ENCODE assay signal across 35 cellular contexts in genomic region chr12:116297224-116297834, GRCh38.
"Had no signal": no experiment of that assay in that cellular context is flagged by ENCODE, and none has a peak within 500 bp of the region (broad histone marks: within the 10 kb centered on the region; RNA-seq: fewer than 3 reads in every experiment).

No MANE protein-coding gene starts in this region.

- H3K4me1 Mint-ChIP-seq: activated CD4-positive, alpha-beta T cell treated with anti-CD3 and anti-CD28 coated beads, Interleukin-2, amount 10 ng/mL, durations not matched to agents 24 days and 14 days; activated naive CD8-positive, alpha-beta T cell treated with anti-CD3 and anti-CD28 coated beads for 36 hours; activated T-helper 17 cell treated with anti-CD3 and anti-CD28 coated beads, Interleukin-2, amount 50 U/mL, for 72 hours had no signal

- H3K27ac ChIP-seq: adrenal gland, body of pancreas, brain microvascular endothelial cell, breast epithelium, VCaP had no signal

- H3K36me3 Mint-ChIP-seq: activated CD4-positive, alpha-beta memory T cell treated with anti-CD3 and anti-CD28 coated beads for 36 hours; activated naive CD4-positive, alpha-beta T cell treated with anti-CD3 and anti-CD28 coated beads, Interleukin-2, amount 50 U/mL, for 72 hours; activated naive CD8-positive, alpha-beta T cell treated with anti-CD3 and anti-CD28 coated beads for 36 hours had no signal

- H3K4me3 ChIP-seq: adrenal gland, body of pancreas, breast epithelium had no signal

- H3K4me1 ChIP-seq: adrenal gland, breast epithelium had no signal

- H3K27me3 Mint-ChIP-seq: activated B cell treated with CpG ODN at 0.5 μM for 24 hours; activated CD4-positive, alpha-beta memory T cell treated with anti-CD3 and anti-CD28 coated beads for 36 hours; activated naive CD8-positive, alpha-beta T cell treated with anti-CD3 and anti-CD28 coated beads for 36 hours had no signal

- H3K4me3 Mint-ChIP-seq: activated B cell treated with CpG ODN at 0.5 μM for 24 hours; activated CD4-positive, alpha-beta memory T cell treated with anti-CD3 and anti-CD28 coated beads for 36 hours; activated CD4-positive, alpha-beta T cell treated with anti-CD3 and anti-CD28 coated beads, Interleukin-2, amount 10 ng/mL, durations not matched to agents 24 days and 14 days; activated CD8-positive, alpha-beta T cell treated with anti-CD3 and anti-CD28 coated beads for 36 hours; activated naive CD4-positive, alpha-beta T cell treated with anti-CD3 and anti-CD28 coated beads for 36 hours; activated naive CD8-positive, alpha-beta T cell treated with anti-CD3 and anti-CD28 coated beads for 36 hours; activated T-cell treated with anti-CD3 and anti-CD28 coated beads, Interleukin-2, amount 50 U/mL, for 4 hours; activated T-cell treated with anti-CD3 and anti-CD28 coated beads, Interleukin-2, amount 50 U/mL, for 72 hours; activated T-helper 1 cell treated with anti-CD3 and anti-CD28 coated beads, Interleukin-12 subunit alpha, Interleukin-12 subunit beta, Interleukin-2, Interleukin-4 antibody, amounts not matched to agents 30 ng/mL and 10 ng/mL and 1 ng/mL, durations not matched to agents 14 hours and 24 hours and 36 hours; activated T-helper 17 cell treated with anti-CD3 and anti-CD28 coated beads, Interleukin-2, amount 50 U/mL, for 72 hours; T-helper 2 cell treated with Interferon-gamma antibody and Interleukin-4, amounts not matched to agents 5 μg/mL and 100 μg/mL, for 36 hours had no signal

- H3K9me3 ChIP-seq: adrenal gland, body of pancreas, breast epithelium had no signal

- H3K9me3 Mint-ChIP-seq: activated B cell treated with CpG ODN at 0.5 μM for 24 hours; activated CD4-positive, alpha-beta memory T cell treated with anti-CD3 and anti-CD28 coated beads for 36 hours; activated CD8-positive, alpha-beta T cell treated with anti-CD3 and anti-CD28 coated beads for 36 hours; activated naive CD4-positive, alpha-beta T cell treated with anti-CD3 and anti-CD28 coated beads for 36 hours; activated T-cell treated with anti-CD3 and anti-CD28 coated beads, Interleukin-2, amount 50 U/mL, for 4 hours; activated T-helper 17 cell treated with anti-CD3 and anti-CD28 coated beads, Interleukin-2, amount 50 U/mL, for 72 hours had no signal

- FAIRE-seq: astrocyte, TTC549 had no signal

- H3K36me3 ChIP-seq: adrenal gland, brain microvascular endothelial cell, breast epithelium had no signal

- H3K27me3 ChIP-seq: adrenal gland, body of pancreas, brain microvascular endothelial cell, breast epithelium had no signal

- H3K27ac Mint-ChIP-seq: activated B cell treated with CpG ODN at 0.5 μM for 24 hours; activated CD4-positive, alpha-beta memory T cell treated with anti-CD3 and anti-CD28 coated beads for 36 hours; activated CD4-positive, alpha-beta T cell treated with anti-CD3 and anti-CD28 coated beads, Interleukin-2, amount 10 ng/mL, durations not matched to agents 24 days and 14 days; activated CD8-positive, alpha-beta T cell treated with anti-CD3 and anti-CD28 coated beads for 36 hours; activated naive CD4-positive, alpha-beta T cell treated with anti-CD3 and anti-CD28 coated beads for 36 hours; activated naive CD4-positive, alpha-beta T cell treated with anti-CD3 and anti-CD28 coated beads, Interleukin-2, amount 50 U/mL, for 72 hours; activated naive CD8-positive, alpha-beta T cell treated with anti-CD3 and anti-CD28 coated beads for 36 hours; activated T-cell treated with anti-CD3 and anti-CD28 coated beads, Interleukin-2, amount 50 U/mL, for 72 hours; activated T-helper 1 cell treated with anti-CD3 and anti-CD28 coated beads, Interleukin-12 subunit alpha, Interleukin-12 subunit beta, Interleukin-2, Interleukin-4 antibody, amounts not matched to agents 30 ng/mL and 10 ng/mL and 1 ng/mL, durations not matched to agents 14 hours and 24 hours and 36 hours; activated T-helper 17 cell treated with anti-CD3 and anti-CD28 coated beads, Interleukin-2, amount 50 U/mL, for 72 hours; T-helper 2 cell treated with Interferon-gamma antibody and Interleukin-4, amounts not matched to agents 5 μg/mL and 100 μg/mL, for 36 hours had no signal

- DNase-seq: activated B cell treated with CpG ODN at 0.5 μM for 24 hours; activated CD4-positive, alpha-beta memory T cell treated with anti-CD3 and anti-CD28 coated beads for 36 hours; activated CD4-positive, alpha-beta T cell treated with anti-CD3 and anti-CD28 coated beads for 4 hours; activated CD4-positive, alpha-beta T cell treated with anti-CD3 and anti-CD28 coated beads, Interleukin-2, amount 10 ng/mL, durations not matched to agents 24 days and 14 days; activated CD4-positive, alpha-beta T cell treated with anti-CD3 and anti-CD28 coated beads, Interleukin-2, amount 50 U/mL, for 1 hour; activated CD4-positive, alpha-beta T cell treated with anti-CD3 and anti-CD28 coated beads, Interleukin-2, amount 50 U/mL, for 4 hours; activated CD4-positive, CD25-positive, alpha-beta regulatory T cell treated with anti-CD3 and anti-CD28 coated beads, Interleukin-2, amount 50 U/mL, for 72 hours; activated CD8-positive, alpha-beta memory T cell treated with anti-CD3 and anti-CD28 coated beads, Interleukin-2, amount 50 U/mL, for 4 hours; activated CD8-positive, alpha-beta T cell treated with anti-CD3 and anti-CD28 coated beads for 36 hours; activated effector memory CD4-positive, alpha-beta T cell treated with anti-CD3 and anti-CD28 coated beads, Interleukin-2, amount 50 U/mL, for 16 hours; activated gamma-delta T cell treated with Interleukin-2 at 50 U/mL for 16 hours; activated naive CD4-positive, alpha-beta T cell; activated naive CD4-positive, alpha-beta T cell treated with anti-CD3 and anti-CD28 coated beads for 36 hours; activated naive CD4-positive, alpha-beta T cell treated with anti-CD3 and anti-CD28 coated beads, Interleukin-2, amount 50 U/mL, for 16 hours; activated naive CD8-positive, alpha-beta T cell treated with anti-CD3 and anti-CD28 coated beads for 36 hours; activated T-cell treated with anti-CD3 and anti-CD28 coated beads for 4 hours; activated T-cell treated with anti-CD3 and anti-CD28 coated beads, Interleukin-2, amount 50 U/mL, for 1 hour; activated T-cell treated with anti-CD3 and anti-CD28 coated beads, Interleukin-2, amount 50 U/mL, for 4 hours; activated T-cell treated with anti-CD3 and anti-CD28 coated beads, Interleukin-2, amount 50 U/mL, for 72 hours; adrenal gland; amniotic stem cell; aorta; body of pancreas; brain microvascular endothelial cell; central memory CD4-positive, alpha-beta T cell; T-helper 2 cell; T-helper 9 cell had no signal

- ATAC-seq: activated CD8-positive, alpha-beta T cell treated with anti-CD3 and anti-CD28 coated beads for 36 hours; activated naive CD4-positive, alpha-beta T cell treated with anti-CD3 and anti-CD28 coated beads, Interleukin-2, amount 50 U/mL, for 72 hours; activated T-cell treated with anti-CD3 and anti-CD28 coated beads, Interleukin-2, amount 50 U/mL, for 4 hours; activated T-cell treated with anti-CD3 and anti-CD28 coated beads, Interleukin-2, amount 50 U/mL, for 72 hours; activated T-helper 17 cell treated with anti-CD3 and anti-CD28 coated beads, Interleukin-2, amount 50 U/mL, for 72 hours; body of pancreas had no signal
